ENCODE assay signal across 1 cellular context in the genomic region with DNA sequence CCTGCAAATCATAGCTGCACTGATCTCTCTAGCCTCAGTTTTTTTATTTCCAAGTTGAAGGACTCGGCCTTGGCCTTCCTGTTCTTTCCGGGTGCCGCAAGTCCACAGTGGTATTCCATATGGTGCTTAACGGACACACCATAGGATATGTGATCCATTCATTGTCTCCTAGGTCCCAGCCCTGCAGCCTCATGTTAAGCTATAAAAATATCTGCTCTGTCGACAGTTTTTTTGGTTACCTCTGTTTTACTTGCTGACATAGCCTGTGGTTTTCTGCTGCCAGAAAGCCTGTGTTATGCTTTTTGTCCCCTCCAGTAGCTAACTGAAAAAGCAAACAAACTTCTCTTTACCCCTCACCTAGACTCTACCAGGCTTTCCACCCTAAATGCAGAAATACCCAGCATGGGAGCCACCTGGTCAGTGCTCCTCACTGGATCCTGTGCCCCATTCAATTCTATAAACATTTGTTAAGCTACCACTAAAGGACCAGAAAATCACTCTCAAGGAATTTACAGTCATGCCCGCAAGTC.
A peak's percentile ranks its signal among the peaks of the same experiment; 100 is the strongest.
TF ChIP-seq lines count a peak whose summit lies in the region.

No MANE protein-coding gene starts in this region.

TF ChIP-seq in HepG2, 621 proteins besides CTCF, POLR2A, EP300 and RAD21:
- TF ChIP-seq HHEX (CRISPR knock-in tag; IDR thresholded peaks at IDR 0.05) (no peak), MAFK (conservative IDR thresholded peaks at IDR 0.05 in 1 of 2, IDR thresholded peaks at IDR 0.05 in 1 of 2; ENCODE audit: low read length in 2 of 2) (peak; percentile 49 to 72), RXRA (CRISPR knock-in tag; IDR thresholded peaks at IDR 0.05) (no peak), MAFF (IDR thresholded peaks at IDR 0.05; ENCODE audit: low read depth, low read length) (peak; percentile 51), ZNF350 (CRISPR knock-in tag; IDR thresholded peaks at IDR 0.05; ENCODE audit: borderline replicate concordance, low read depth) (no peak), TCF12 (IDR thresholded peaks at IDR 0.05) (no peak), TCF12 (CRISPR knock-in tag; IDR thresholded peaks at IDR 0.05) (no peak), ZNF138 (CRISPR knock-in tag; IDR thresholded peaks at IDR 0.05; ENCODE audit: low read depth) (no peak), HNRNPH1 (optimal IDR thresholded peaks at IDR 0.05; ENCODE audit: low read depth, low read length) (no peak)
- TF ChIP-seq, protein P1, sequence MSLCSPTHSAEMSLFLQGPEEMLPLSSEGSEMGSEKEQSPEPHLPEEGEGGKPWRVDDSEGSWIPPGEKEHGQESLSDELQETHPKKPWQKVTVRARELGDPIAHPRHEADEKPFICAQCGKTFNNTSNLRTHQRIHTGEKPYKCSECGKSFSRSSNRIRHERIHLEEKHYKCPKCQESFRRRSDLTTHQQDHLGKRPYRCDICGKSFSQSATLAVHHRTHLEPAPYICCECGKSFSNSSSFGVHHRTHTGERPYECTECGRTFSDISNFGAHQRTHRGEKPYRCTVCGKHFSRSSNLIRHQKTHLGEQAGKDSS (CRISPR knock-in tag; IDR thresholded peaks at IDR 0.05; ENCODE audit: borderline replicate concordance, low read depth) = no peak
- TF ChIP-seq, protein P2, sequence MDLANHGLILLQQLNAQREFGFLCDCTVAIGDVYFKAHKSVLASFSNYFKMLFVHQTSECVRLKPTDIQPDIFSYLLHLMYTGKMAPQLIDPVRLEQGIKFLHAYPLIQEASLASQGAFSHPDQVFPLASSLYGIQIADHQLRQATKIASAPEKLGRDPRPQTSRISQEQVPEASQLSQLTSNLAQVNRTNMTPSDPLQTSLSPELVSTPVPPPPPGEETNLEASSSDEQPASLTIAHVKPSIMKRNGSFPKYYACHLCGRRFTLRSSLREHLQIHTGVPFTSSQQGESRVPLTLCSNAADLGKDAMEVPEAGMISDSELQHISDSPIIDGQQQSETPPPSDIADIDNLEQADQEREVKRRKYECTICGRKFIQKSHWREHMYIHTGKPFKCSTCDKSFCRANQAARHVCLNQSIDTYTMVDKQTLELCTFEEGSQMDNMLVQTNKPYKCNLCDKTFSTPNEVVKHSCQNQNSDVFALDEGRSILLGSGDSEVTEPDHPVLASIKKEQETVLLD (CRISPR knock-in tag; IDR thresholded peaks at IDR 0.05; ENCODE audit: low read depth) = no peak
